ENCODE assay signal across 18 cellular contexts in the genomic region with DNA sequence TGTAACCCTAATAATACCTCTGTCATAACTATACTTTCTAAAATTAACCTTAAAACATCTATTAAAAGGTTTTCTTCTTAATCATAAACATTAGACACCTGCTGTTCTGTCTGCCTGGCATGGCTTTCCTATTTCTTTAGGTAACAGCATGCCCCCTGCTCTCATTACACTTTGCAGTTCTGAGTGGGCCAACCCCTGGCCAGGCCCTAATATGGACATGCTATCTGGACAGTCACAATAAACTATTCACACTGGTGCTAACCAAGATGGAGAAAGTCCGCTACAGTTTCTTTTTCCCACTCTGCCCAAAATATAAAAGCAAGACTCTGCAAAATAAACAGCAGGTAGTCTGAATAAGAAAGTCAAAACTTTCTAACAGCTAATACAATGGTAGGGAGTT.
"Had no signal": no experiment of that assay in that cellular context is flagged by ENCODE, and none has a peak within 500 bp of the region (broad histone marks: within the 10 kb centered on the region; RNA-seq: fewer than 3 reads in every experiment).

No MANE protein-coding gene starts in this region.

- H3K4me3 ChIP-seq: heart left ventricle, right lobe of liver, smooth muscle cell, testis, upper lobe of left lung had no signal

- H3K27me3 Mint-ChIP-seq: activated T-helper 17 cell treated with anti-CD3 and anti-CD28 coated beads, Interleukin-2, amount 50 U/mL, for 72 hours; brain; memory B cell had no signal

- H3K4me2 ChIP-seq: smooth muscle cell had no signal

- H3K27me3 ChIP-seq: heart left ventricle, right lobe of liver, testis, upper lobe of left lung had no signal

- H3K4me3 Mint-ChIP-seq: activated T-helper 17 cell treated with anti-CD3 and anti-CD28 coated beads, Interleukin-2, amount 50 U/mL, for 72 hours; brain; memory B cell; nephron progenitor cell; stimulated activated naive B cell treated with anti-CD40 and anti-IgM and Interleukin-4, amounts not matched to agents 10 μg/mL and 1 μg/mL and 100 μg/mL, for 72 hours had no signal

- H3K9me3 Mint-ChIP-seq: activated T-helper 17 cell treated with anti-CD3 and anti-CD28 coated beads, Interleukin-2, amount 50 U/mL, for 72 hours; memory B cell; nephron progenitor cell; stimulated activated naive B cell treated with anti-CD40 and anti-IgM and Interleukin-4, amounts not matched to agents 10 μg/mL and 1 μg/mL and 100 μg/mL, for 72 hours had no signal

- H3K9me3 ChIP-seq: heart left ventricle, right lobe of liver, testis, upper lobe of left lung had no signal

- H3K27ac ChIP-seq: heart left ventricle, right lobe of liver, testis, upper lobe of left lung had no signal

- ATAC-seq: activated naive CD4-positive, alpha-beta T cell treated with anti-CD3 and anti-CD28 coated beads, Interleukin-2, amount 50 U/mL, for 72 hours; activated T-helper 17 cell treated with anti-CD3 and anti-CD28 coated beads, Interleukin-2, amount 50 U/mL, for 72 hours; heart left ventricle; right lobe of liver; stimulated activated naive B cell treated with anti-CD40 and anti-IgM and Interleukin-4, amounts not matched to agents 10 μg/mL and 1 μg/mL and 100 μg/mL, for 72 hours had no signal

- H3K36me3 Mint-ChIP-seq: activated naive CD4-positive, alpha-beta T cell treated with anti-CD3 and anti-CD28 coated beads, Interleukin-2, amount 50 U/mL, for 72 hours; memory B cell; stimulated activated naive B cell treated with anti-CD40 and anti-IgM and Interleukin-4, amounts not matched to agents 10 μg/mL and 1 μg/mL and 100 μg/mL, for 72 hours had no signal

- H3K27ac Mint-ChIP-seq: activated naive CD4-positive, alpha-beta T cell treated with anti-CD3 and anti-CD28 coated beads, Interleukin-2, amount 50 U/mL, for 72 hours; memory B cell; stimulated activated naive B cell treated with anti-CD40 and anti-IgM and Interleukin-4, amounts not matched to agents 10 μg/mL and 1 μg/mL and 100 μg/mL, for 72 hours had no signal

- H3K36me3 ChIP-seq: heart left ventricle, right lobe of liver, upper lobe of left lung had no signal

- H3K4me1 ChIP-seq: right lobe of liver, testis had no signal

- DNase-seq: activated T-cell treated with anti-CD3 and anti-CD28 coated beads, Interleukin-2, amount 50 U/mL, for 1 hour; aorta; central memory CD4-positive, alpha-beta T cell; heart left ventricle; nephron progenitor cell; occipital lobe; right lobe of liver; stimulated activated CD4-positive, alpha-beta T cell treated with anti-CD3 and anti-CD28 coated beads, Interleukin-15, amount 100 ng/mL, for 24 hours; stimulated activated naive B cell treated with anti-CD40 and anti-IgM and Interleukin-4, amounts not matched to agents 10 μg/mL and 1 μg/mL and 100 μg/mL, for 72 hours; T-helper 1 cell; T-helper 9 cell; testis; upper lobe of left lung had no signal
